ENCODE assay signal across 8 cellular contexts in genomic region chr12:1661553-1662335, GRCh38. TPM values are rescaled to one million over a fixed set of nuclear protein-coding genes. Genes with fewer than 3 reads are reported as not detected.
DNase-seq lines count a peak whose midpoint lies in the region; TF ChIP-seq lines count a peak whose summit lies in the region.

No MANE protein-coding gene starts in this region.

- H3K9me3 ChIP-seq in ascending aorta, result no peaks in the 10 kb centered on the region
- H3K9me3 ChIP-seq in uterus, result no peaks in the 10 kb centered on the region

- H3K27ac ChIP-seq in ascending aorta (peak overlapping the region; percentile 85 to 96), rectal smooth muscle tissue (ENCODE audit: low read depth, low read length) (peak overlapping the region; percentile 61), uterus (peak overlapping the region; percentile 81 to 94)

- H3K4me1 ChIP-seq in ascending aorta (peaks cover 0 to 2% of the 10 kb centered on the region in 2 donors), rectal smooth muscle tissue (ENCODE audit: control insufficient read depth, insufficient read depth, low read length) (no peaks in the 10 kb centered on the region), uterus (no peaks in the 10 kb centered on the region)

- peaks cover 28% of the 10 kb centered on the region for H3K4me1 Mint-ChIP-seq in T-helper 2 cell treated with Interferon-gamma antibody and Interleukin-4, amounts not matched to agents 5 μg/mL and 100 μg/mL, for 36 hours (ENCODE audit: low read depth)

- peaks cover 1% of the 10 kb centered on the region for H3K36me3 Mint-ChIP-seq in T-helper 2 cell treated with Interferon-gamma antibody and Interleukin-4, amounts not matched to agents 5 μg/mL and 100 μg/mL, for 36 hours (ENCODE audit: low read depth)

- no peaks in the 10 kb centered on the region for H3K9me3 Mint-ChIP-seq in T-helper 2 cell treated with Interferon-gamma antibody and Interleukin-4, amounts not matched to agents 5 μg/mL and 100 μg/mL, for 36 hours

- DNase-seq in ELR (ENCODE audit: low read depth) (peak; percentile 96), HFF-Myc (ENCODE audit: extremely low read depth, low read depth) (peak; percentile 58), NCI-H146 (lab: John Stamatoyannopoulos, UW) (peak; percentile 89), ascending aorta (ENCODE audit: low spot score in 2 of 2) (peak; percentile 88 to 97), hepatic stellate cell (ENCODE audit: low spot score) (peak; percentile 91), uterus (peak; percentile 77 to 82)
- peak; percentile 87 for DNase-seq in T-helper 2 cell treated with Interferon-gamma antibody and Interleukin-4, amounts not matched to agents 5 μg/mL and 100 μg/mL, for 36 hours (ENCODE audit: low spot score)

- H3K36me3 ChIP-seq in ascending aorta (no peaks in the 10 kb centered on the region), rectal smooth muscle tissue (ENCODE audit: control insufficient read depth, insufficient read depth, low read length) (no peaks in the 10 kb centered on the region), uterus (no peaks in the 10 kb centered on the region)

- intact Hi-C loops in ascending aorta (cut with DNase I) (loop anchor here (1.0 to 2.0 kb wide), 2 partner anchors 17 to 29 kb away; no protein-coding TSS in a partner anchor), uterus (cut with DNase I; ENCODE audit: low total_unique reads) (no loop called here)

- peak; percentile 59 to 67 for TF ChIP-seq POLR2A in uterus (IDR thresholded peaks at IDR 0.05)

- no peaks in the 10 kb centered on the region for H3K27me3 ChIP-seq in ascending aorta
- no peaks in the 10 kb centered on the region for H3K27me3 ChIP-seq in rectal smooth muscle tissue (ENCODE audit: control insufficient read depth, insufficient read depth, low read length)
- no peaks in the 10 kb centered on the region for H3K27me3 ChIP-seq in uterus

- no peak overlapping the region for H3K9ac ChIP-seq in rectal smooth muscle tissue (ENCODE audit: low read length)

- no peak for TF ChIP-seq CTCF in HFF-Myc (IDR thresholded peaks at IDR 0.05; ENCODE audit: low read depth, low read length, missing control alignments)
- TF ChIP-seq CTCF in ascending aorta (IDR thresholded peaks at IDR 0.05), result no peak
- peak in 2 of 4 experiments; percentile 9 to 11 for TF ChIP-seq CTCF in uterus (IDR thresholded peaks at IDR 0.05)

- H3K4me3 Mint-ChIP-seq in T-helper 2 cell treated with Interferon-gamma antibody and Interleukin-4, amounts not matched to agents 5 μg/mL and 100 μg/mL, for 36 hours, result peak overlapping the region; percentile 74

- H3K4me3 ChIP-seq in HFF-Myc (replicated peaks; ENCODE audit: low read depth, low read length), result peak overlapping the region; percentile 34
- peak overlapping the region; percentile 39 to 73 for H3K4me3 ChIP-seq in ascending aorta
- peak overlapping the region; percentile 65 for H3K4me3 ChIP-seq in rectal smooth muscle tissue (ENCODE audit: low read length)
- peak overlapping the region; percentile 53 to 67 for H3K4me3 ChIP-seq in uterus

- peak overlapping the region; percentile 81 for H3K27ac Mint-ChIP-seq in T-helper 2 cell treated with Interferon-gamma antibody and Interleukin-4, amounts not matched to agents 5 μg/mL and 100 μg/mL, for 36 hours

- H3K27me3 Mint-ChIP-seq in T-helper 2 cell treated with Interferon-gamma antibody and Interleukin-4, amounts not matched to agents 5 μg/mL and 100 μg/mL, for 36 hours (ENCODE audit: low read depth), result peaks cover 1% of the 10 kb centered on the region

RNA-seq across cellular contexts. Expression of gene ADIPOR2, which starts 29.1 kb away (rescaled TPM):
- 25.7 TPM for total RNA-seq in ascending aorta
- 10 to 100 TPM; 30.3 to 71.2 (median 42.3) TPM for total RNA-seq in uterus

RNA-seq across cellular contexts. Expression of gene WNT5B, which starts 32.7 kb away (rescaled TPM):
- total RNA-seq in ascending aorta (0.53 TPM), uterus (10 to 100 TPM in 1 of 4 donors, 1 to 10 TPM in 2, not detected in 1; 5.9 to 20.9 (median 7.2) TPM)

Comparison
In these comparisons a context has a peak if more than half of its experiments do, and no peak if none do; other contexts are left out.
1. Peak in every context shown above with its lines: DNase-seq, H3K4me3 ChIP-seq and H3K27ac ChIP-seq.